8 cellular contexts compared by ENCODE assay signal in the genomic region with DNA sequence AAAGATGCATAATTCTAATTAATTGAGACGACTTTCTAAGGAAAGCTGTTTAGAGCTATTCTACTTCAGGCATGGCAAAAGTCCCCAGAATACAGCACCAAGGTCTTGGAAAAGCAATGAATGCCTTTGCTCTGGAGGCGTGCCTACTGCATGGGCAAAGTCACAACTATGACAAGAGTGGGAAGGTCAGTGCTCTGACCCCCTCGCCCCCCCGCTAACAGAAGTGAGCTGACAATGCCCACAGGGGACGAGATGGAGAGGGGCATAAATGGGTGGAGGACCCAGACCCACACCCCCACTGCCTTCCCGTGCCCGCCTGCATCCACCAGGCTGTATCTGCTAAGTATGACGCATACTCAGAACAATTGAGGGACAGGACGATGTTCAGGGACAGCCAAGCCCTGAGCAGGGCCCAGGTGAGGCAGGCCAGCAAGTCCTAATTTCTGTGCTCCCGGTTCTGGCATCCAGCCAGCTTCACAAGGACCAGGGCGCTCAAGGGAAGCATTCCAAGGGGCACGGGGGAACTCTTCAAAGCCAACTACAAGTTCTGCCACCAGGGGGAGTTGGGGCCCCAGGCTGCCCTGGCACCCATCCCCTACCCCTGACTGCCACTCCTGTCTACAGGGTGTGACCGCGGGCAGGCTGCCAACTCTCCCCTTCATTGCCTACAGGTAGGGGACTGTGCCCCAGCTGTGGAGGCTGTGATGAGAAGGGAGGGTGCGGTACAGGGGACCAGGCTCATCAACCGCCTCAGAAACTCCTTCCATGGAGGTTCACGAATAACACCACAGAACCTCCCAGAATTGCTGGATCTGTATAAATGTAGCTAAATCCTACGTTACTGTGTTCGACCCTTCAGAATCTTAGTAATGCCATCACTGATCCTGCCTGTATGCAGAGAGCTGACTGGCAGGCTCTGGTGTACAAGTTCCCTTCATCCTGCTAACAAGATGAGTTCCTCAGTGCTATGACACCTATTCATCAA. TPM values are rescaled to one million over a fixed set of nuclear protein-coding genes. Genes with fewer than 3 reads are reported as not detected.
DNase-seq lines count a peak whose midpoint lies in the region; ATAC-seq, FAIRE-seq and TF ChIP-seq lines count a peak whose summit lies in the region.

No MANE protein-coding gene starts in this region.

- peak; percentile 28 for DNase-seq in NK-92 treated with Interleukin-12 subunit alpha and Interleukin-12 subunit beta, amount 100 ng/mL, for 24 hours (lab: John Stamatoyannopoulos, UW)
- DNase-seq in NK-92 (lab: John Stamatoyannopoulos, UW; ENCODE audit: unreplicated experiment) (no peak), NCI-H2081 treated with DMSO at 0.1 percent for 48 hours (lab: John Stamatoyannopoulos, UW) (peak; percentile 19), T47D (ENCODE audit: low read depth in 1 of 2, low spot score in 1 of 2) (peak; percentile 55 to 74), HepG2 (ENCODE audit: low spot score) (peak; percentile 48), vagina (ENCODE audit: extremely low spot score in 2 of 2) (no peak)
- peak; percentile 30 to 32 for DNase-seq in stimulated activated CD8-positive, alpha-beta memory T cell treated with anti-CD3 and anti-CD28 coated beads, Interleukin-15, amount 100 ng/mL, for 48 hours (ENCODE audit: low read depth in 2 of 2)

- TF ChIP-seq CTCF in VCaP (conservative IDR thresholded peaks at IDR 0.05) = peak; percentile 75
- TF ChIP-seq CTCF in HepG2 (CRISPR knock-in tag; IDR thresholded peaks at IDR 0.05) = peak; percentile 83
- peak in 1 of 3 experiments; percentile 39 for TF ChIP-seq CTCF in vagina (IDR thresholded peaks at IDR 0.05)

- TF ChIP-seq RAD21 in HepG2 (CRISPR knock-in tag; IDR thresholded peaks at IDR 0.05) = peak; percentile 77

- H3K4me2 ChIP-seq in HepG2 (ENCODE audit: low read depth, low read length) = no peak overlapping the region

- H3K27me3 ChIP-seq in HepG2 (ENCODE audit: control insufficient read depth in 1 of 2, insufficient read depth in 2 of 2, low read length in 2 of 2) (no peaks in the 10 kb centered on the region), vagina (no peaks in the 10 kb centered on the region)

- 0 out of 2 replicates have a peak, but pooled peaks cover 4% of the 10 kb centered on the region for H4K20me1 ChIP-seq in HepG2 (ENCODE audit: insufficient read depth, low read length)

- H2AFZ ChIP-seq in HepG2 (ENCODE audit: low read length) = no peak overlapping the region

- in situ Hi-C loops in T47D (cut with HindIII; ENCODE audit: low pct_unique_long_range_greater_than_20kb, low sequenced_read_pairs) = no loop called here
- in situ Hi-C loops in HepG2 (cut with HindIII; ENCODE audit: extremely low pct_ligation_motif_present, low pct_unique_long_range_greater_than_20kb) = no loop called here

- H3K27ac ChIP-seq in VCaP (no peak overlapping the region), HepG2 (ENCODE audit: extremely low read length, insufficient read depth, low read length) (no peak overlapping the region), vagina (no peak overlapping the region)

- intact Hi-C loops in HepG2 (cut with micrococcal nuclease; ENCODE audit: unreplicated experiment) = loop anchor here (5.0 kb wide), 1 partner anchor 245 kb away; no protein-coding TSS in a partner anchor
- intact Hi-C loops in vagina (cut with DNase I) = no loop called here

- H3K4me1 ChIP-seq in HepG2 (ENCODE audit: insufficient read depth, low read length) (peaks cover 11% of the 10 kb centered on the region), vagina (peaks cover 3% of the 10 kb centered on the region)

- H3K79me2 ChIP-seq in HepG2 (ENCODE audit: insufficient read depth, low read length) = no peaks in the 10 kb centered on the region

- H3K4me3 ChIP-seq in HepG2 (replicated peaks in 1 of 3; ENCODE audit: insufficient read depth in 1 of 3, low read depth in 2 of 3, low read length in 3 of 3) = no peak overlapping the region
- no peak overlapping the region for H3K4me3 ChIP-seq in vagina

- no TSS peak for BruUV-seq in HepG2 (replicated peaks; lab: Mats Ljungman, UMichigan)

- TF ChIP-seq POLR2A in HepG2 (IDR thresholded peaks at IDR 0.05; ENCODE audit: insufficient read depth in 1 of 2, low read depth in 2 of 2, low read length in 2 of 2) (no peak), vagina (IDR thresholded peaks at IDR 0.05) (no peak)

- ATAC-seq in HepG2 = peak; percentile 88

- 89% methylated on average over 14 of the region's 19 CpGs for WGBS in HepG2 (ENCODE audit: low lambda C conversion rate)

- FAIRE-seq in HepG2 (lab: Jason Lieb, UNC) = peak; percentile 15

- POLR2A ChIA-PET in HepG2 (lab: Yijun Ruan, JAX) = no interaction called here

- no peak overlapping the region for H3K9ac ChIP-seq in HepG2 (ENCODE audit: insufficient read depth, low read depth, low read length)

- CTCF ChIA-PET in HepG2 (lab: Yijun Ruan, JAX; ENCODE audit: low intra/inter-chr PET ratio, low total read pairs) = interaction anchor here (2.4 kb wide), 1 partner anchor 63 kb away, joined by 17 read pairs; a partner anchor contains a TSS

- H3K36me3 ChIP-seq in HepG2 (replicated peaks in 1 of 2; ENCODE audit: control insufficient read depth in 1 of 2, insufficient read depth in 2 of 2, low read length in 2 of 2) (peaks cover 2 to 22% of the 10 kb centered on the region in 2 experiments; a peak in 4 of 5 replicates), vagina (peaks cover 0 to 27% of the 10 kb centered on the region in 2 donors)

- TF ChIP-seq EP300 in HepG2 (IDR thresholded peaks at IDR 0.05; ENCODE audit: low read depth in 2 of 2, low read length in 2 of 2) (no peak), HepG2 (CRISPR knock-in tag; IDR thresholded peaks at IDR 0.05; ENCODE audit: borderline replicate concordance) (no peak)

- H3K9me3 ChIP-seq in HepG2 (ENCODE audit: low read length) (no peaks in the 10 kb centered on the region), vagina (no peaks in the 10 kb centered on the region)

RNA-seq across cellular contexts. Expression of a gene that starts 20.8 kb away (rescaled TPM):
- total RNA-seq in HepG2 (2016; rRNA removed; fragmentation: Illumina TruSeq; extraction: Trizol) (5.2 and 6.5 TPM in 2 replicates), vagina (29.2 TPM)
- 11.5 and 11.7 TPM in 2 replicates for total RNA-seq in HepG2 (2016; cell fraction: cytosol; rRNA removed; fragmentation: Illumina TruSeq; extraction: Trizol; ENCODE audit: low read depth)
- total RNA-seq in HepG2 (2016; cell fraction: insoluble cytoplasmic fraction; rRNA removed; fragmentation: Illumina TruSeq; extraction: Trizol) = 5.9 and 6.4 TPM in 2 replicates
- 10.1 and 10.8 TPM in 2 replicates for total RNA-seq in HepG2 (2016; cell fraction: membrane; rRNA removed; fragmentation: Illumina TruSeq; extraction: Trizol)
- total RNA-seq in HepG2 (2016; cell fraction: nucleus; rRNA removed; fragmentation: Illumina TruSeq; extraction: Trizol) = 8.0 and 8.3 TPM in 2 replicates
- polyA plus RNA-seq in HepG2 (2011; rRNA removed) = 7.9 and 9.9 TPM in 2 replicates
- 4.5 and 4.8 TPM in 2 replicates for polyA plus RNA-seq in HepG2 (2011; cell fraction: cytosol; rRNA removed)
- polyA plus RNA-seq in HepG2 (2011; cell fraction: nucleus; rRNA removed) = 39.7 and 53.9 TPM in 2 replicates
- polyA plus RNA-seq in HepG2 (2012) = 19.3 and 29.5 TPM in 2 replicates
- 17.8 and 18.7 TPM in 2 replicates for polyA plus RNA-seq in HepG2 (2016; cell fraction: cytosol; fragmentation: Illumina TruSeq; extraction: Trizol; ENCODE audit: low read depth)
- 16.6 and 24.0 TPM in 2 replicates for polyA plus RNA-seq in HepG2 (2016; cell fraction: insoluble cytoplasmic fraction; fragmentation: Illumina TruSeq; extraction: Trizol; ENCODE audit: low read depth)
- polyA plus RNA-seq in HepG2 (2016; cell fraction: membrane; fragmentation: Illumina TruSeq; extraction: Trizol; ENCODE audit: low read depth) = 26.9 and 32.5 TPM in 2 replicates
- 24.4 and 31.0 TPM in 2 replicates for polyA plus RNA-seq in HepG2 (2016; cell fraction: nucleus; fragmentation: Illumina TruSeq; extraction: Trizol; ENCODE audit: insufficient read depth, low read depth)
- 25.9 and 39.1 TPM in 2 replicates for polyA minus RNA-seq in HepG2 (2011; rRNA and poly(A)+ RNA removed; ENCODE audit: low replicate concordance)
- 9.3 and 11.2 TPM in 2 replicates for polyA minus RNA-seq in HepG2 (2011; cell fraction: cytosol; rRNA and poly(A)+ RNA removed)
- polyA minus RNA-seq in HepG2 (2011; cell fraction: nucleus; rRNA and poly(A)+ RNA removed) = 12.3 and 19.1 TPM in 2 replicates

RNA-seq across cellular contexts. Expression of a gene that starts 34.8 kb away (rescaled TPM):
- total RNA-seq in HepG2 (2016; rRNA removed; fragmentation: Illumina TruSeq; extraction: Trizol) = not detected in 2 replicates
- not detected in 2 replicates for total RNA-seq in HepG2 (2016; cell fraction: cytosol; rRNA removed; fragmentation: Illumina TruSeq; extraction: Trizol; ENCODE audit: low read depth)
- total RNA-seq in HepG2 (2016; cell fraction: insoluble cytoplasmic fraction; rRNA removed; fragmentation: Illumina TruSeq; extraction: Trizol) = not detected in 2 replicates
- not detected in 2 replicates for total RNA-seq in HepG2 (2016; cell fraction: membrane; rRNA removed; fragmentation: Illumina TruSeq; extraction: Trizol)
- not detected in 2 replicates for total RNA-seq in HepG2 (2016; cell fraction: nucleus; rRNA removed; fragmentation: Illumina TruSeq; extraction: Trizol)
- polyA plus RNA-seq in HepG2 (2011; rRNA removed) = 0.21 and 0.27 TPM in 2 replicates
- polyA plus RNA-seq in HepG2 (2011; cell fraction: cytosol; rRNA removed) = 0.11 and 0.31 TPM in 2 replicates
- 0.23 and 0.26 TPM in 2 replicates for polyA plus RNA-seq in HepG2 (2011; cell fraction: nucleus; rRNA removed)
- polyA plus RNA-seq in HepG2 (2012) = not detected in 2 replicates
- not detected in 2 replicates for polyA plus RNA-seq in HepG2 (2016; cell fraction: cytosol; fragmentation: Illumina TruSeq; extraction: Trizol; ENCODE audit: low read depth)
- not detected in 2 replicates for polyA plus RNA-seq in HepG2 (2016; cell fraction: insoluble cytoplasmic fraction; fragmentation: Illumina TruSeq; extraction: Trizol; ENCODE audit: low read depth)
- polyA plus RNA-seq in HepG2 (2016; cell fraction: membrane; fragmentation: Illumina TruSeq; extraction: Trizol; ENCODE audit: low read depth) = not detected in 2 replicates
- not detected in 2 replicates for polyA plus RNA-seq in HepG2 (2016; cell fraction: nucleus; fragmentation: Illumina TruSeq; extraction: Trizol; ENCODE audit: insufficient read depth, low read depth)
- 2.8 and 3.2 TPM in 2 replicates for polyA minus RNA-seq in HepG2 (2011; rRNA and poly(A)+ RNA removed; ENCODE audit: low replicate concordance)
- polyA minus RNA-seq in HepG2 (2011; cell fraction: cytosol; rRNA and poly(A)+ RNA removed) = not detected in 2 replicates
- polyA minus RNA-seq in HepG2 (2011; cell fraction: nucleus; rRNA and poly(A)+ RNA removed) = 1.0 TPM in 1 of 2 replicates, not detected in the other
- total RNA-seq in vagina = not detected

RNA-seq across cellular contexts. Expression of a gene that starts 39.6 kb away (rescaled TPM):
- 56.4 and 62.5 TPM in 2 replicates for total RNA-seq in HepG2 (2016; rRNA removed; fragmentation: Illumina TruSeq; extraction: Trizol)
- 46.3 and 53.1 TPM in 2 replicates for total RNA-seq in HepG2 (2016; cell fraction: cytosol; rRNA removed; fragmentation: Illumina TruSeq; extraction: Trizol; ENCODE audit: low read depth)
- total RNA-seq in HepG2 (2016; cell fraction: insoluble cytoplasmic fraction; rRNA removed; fragmentation: Illumina TruSeq; extraction: Trizol) = 55.9 and 64.7 TPM in 2 replicates
- total RNA-seq in HepG2 (2016; cell fraction: membrane; rRNA removed; fragmentation: Illumina TruSeq; extraction: Trizol) = 57.4 and 76.0 TPM in 2 replicates
- total RNA-seq in HepG2 (2016; cell fraction: nucleus; rRNA removed; fragmentation: Illumina TruSeq; extraction: Trizol) = 33.2 and 35.5 TPM in 2 replicates
- polyA plus RNA-seq in HepG2 (2011; rRNA removed) = 59.1 and 74.2 TPM in 2 replicates
- 62.1 and 108 TPM in 2 replicates for polyA plus RNA-seq in HepG2 (2011; cell fraction: cytosol; rRNA removed)
- 58.8 and 62.5 TPM in 2 replicates for polyA plus RNA-seq in HepG2 (2011; cell fraction: nucleus; rRNA removed)
- polyA plus RNA-seq in HepG2 (2012) = 30.3 and 43.2 TPM in 2 replicates
- 53.6 and 59.3 TPM in 2 replicates for polyA plus RNA-seq in HepG2 (2016; cell fraction: cytosol; fragmentation: Illumina TruSeq; extraction: Trizol; ENCODE audit: low read depth)
- polyA plus RNA-seq in HepG2 (2016; cell fraction: insoluble cytoplasmic fraction; fragmentation: Illumina TruSeq; extraction: Trizol; ENCODE audit: low read depth) = 53.6 and 58.3 TPM in 2 replicates
- 56.7 and 61.4 TPM in 2 replicates for polyA plus RNA-seq in HepG2 (2016; cell fraction: membrane; fragmentation: Illumina TruSeq; extraction: Trizol; ENCODE audit: low read depth)
- 53.3 and 60.6 TPM in 2 replicates for polyA plus RNA-seq in HepG2 (2016; cell fraction: nucleus; fragmentation: Illumina TruSeq; extraction: Trizol; ENCODE audit: insufficient read depth, low read depth)
- polyA minus RNA-seq in HepG2 (2011; rRNA and poly(A)+ RNA removed; ENCODE audit: low replicate concordance) = 22.4 and 34.8 TPM in 2 replicates
- polyA minus RNA-seq in HepG2 (2011; cell fraction: cytosol; rRNA and poly(A)+ RNA removed) = 27.0 and 35.2 TPM in 2 replicates
- polyA minus RNA-seq in HepG2 (2011; cell fraction: nucleus; rRNA and poly(A)+ RNA removed) = 5.8 and 10.3 TPM in 2 replicates
- 124 TPM for total RNA-seq in vagina

RNA-seq across cellular contexts. Expression of a gene that starts 45.2 kb away (rescaled TPM):
- total RNA-seq in HepG2 (2016; rRNA removed; fragmentation: Illumina TruSeq; extraction: Trizol) (1.8 and 5.4 TPM in 2 replicates), vagina (86.9 TPM)
- 0.81 and 1.8 TPM in 2 replicates for total RNA-seq in HepG2 (2016; cell fraction: cytosol; rRNA removed; fragmentation: Illumina TruSeq; extraction: Trizol; ENCODE audit: low read depth)
- 1.4 and 5.9 TPM in 2 replicates for total RNA-seq in HepG2 (2016; cell fraction: insoluble cytoplasmic fraction; rRNA removed; fragmentation: Illumina TruSeq; extraction: Trizol)
- 0.96 and 1.5 TPM in 2 replicates for total RNA-seq in HepG2 (2016; cell fraction: membrane; rRNA removed; fragmentation: Illumina TruSeq; extraction: Trizol)
- 6.4 and 8.4 TPM in 2 replicates for total RNA-seq in HepG2 (2016; cell fraction: nucleus; rRNA removed; fragmentation: Illumina TruSeq; extraction: Trizol)
- 26.9 and 28.1 TPM in 2 replicates for polyA plus RNA-seq in HepG2 (2011; rRNA removed)
- 8.5 and 9.9 TPM in 2 replicates for polyA plus RNA-seq in HepG2 (2011; cell fraction: cytosol; rRNA removed)
- polyA plus RNA-seq in HepG2 (2011; cell fraction: nucleus; rRNA removed) = 199 and 238 TPM in 2 replicates
- polyA plus RNA-seq in HepG2 (2012) = 4.3 and 9.2 TPM in 2 replicates
- polyA plus RNA-seq in HepG2 (2016; cell fraction: cytosol; fragmentation: Illumina TruSeq; extraction: Trizol; ENCODE audit: low read depth) = 0.72 and 0.88 TPM in 2 replicates
- polyA plus RNA-seq in HepG2 (2016; cell fraction: insoluble cytoplasmic fraction; fragmentation: Illumina TruSeq; extraction: Trizol; ENCODE audit: low read depth) = 1.7 and 2.1 TPM in 2 replicates
- polyA plus RNA-seq in HepG2 (2016; cell fraction: membrane; fragmentation: Illumina TruSeq; extraction: Trizol; ENCODE audit: low read depth) = 1.1 and 1.3 TPM in 2 replicates
- polyA plus RNA-seq in HepG2 (2016; cell fraction: nucleus; fragmentation: Illumina TruSeq; extraction: Trizol; ENCODE audit: insufficient read depth, low read depth) = 26.0 and 29.9 TPM in 2 replicates
- polyA minus RNA-seq in HepG2 (2011; rRNA and poly(A)+ RNA removed; ENCODE audit: low replicate concordance) = 10.2 and 17.2 TPM in 2 replicates
- polyA minus RNA-seq in HepG2 (2011; cell fraction: cytosol; rRNA and poly(A)+ RNA removed) = 4.0 and 4.5 TPM in 2 replicates
- polyA minus RNA-seq in HepG2 (2011; cell fraction: nucleus; rRNA and poly(A)+ RNA removed) = 18.3 and 18.5 TPM in 2 replicates

RNA-seq across cellular contexts. Expression of a gene that starts 48.1 kb away (rescaled TPM):
- not detected in 2 replicates for total RNA-seq in HepG2 (2016; rRNA removed; fragmentation: Illumina TruSeq; extraction: Trizol)
- total RNA-seq in HepG2 (2016; cell fraction: cytosol; rRNA removed; fragmentation: Illumina TruSeq; extraction: Trizol; ENCODE audit: low read depth) = not detected in 2 replicates
- not detected in 2 replicates for total RNA-seq in HepG2 (2016; cell fraction: insoluble cytoplasmic fraction; rRNA removed; fragmentation: Illumina TruSeq; extraction: Trizol)
- total RNA-seq in HepG2 (2016; cell fraction: membrane; rRNA removed; fragmentation: Illumina TruSeq; extraction: Trizol) = not detected in 2 replicates
- not detected in 2 replicates for total RNA-seq in HepG2 (2016; cell fraction: nucleus; rRNA removed; fragmentation: Illumina TruSeq; extraction: Trizol)
- polyA plus RNA-seq in HepG2 (2011; rRNA removed) = 0.69 TPM in 1 of 2 replicates, not detected in the other
- 0.27 and 0.33 TPM in 2 replicates for polyA plus RNA-seq in HepG2 (2011; cell fraction: cytosol; rRNA removed)
- polyA plus RNA-seq in HepG2 (2011; cell fraction: nucleus; rRNA removed) = 0.57 TPM in 1 of 2 replicates, not detected in the other
- polyA plus RNA-seq in HepG2 (2012) = 0.59 TPM in 1 of 2 replicates, not detected in the other
- polyA plus RNA-seq in HepG2 (2016; cell fraction: cytosol; fragmentation: Illumina TruSeq; extraction: Trizol; ENCODE audit: low read depth) = not detected in 2 replicates
- not detected in 2 replicates for polyA plus RNA-seq in HepG2 (2016; cell fraction: insoluble cytoplasmic fraction; fragmentation: Illumina TruSeq; extraction: Trizol; ENCODE audit: low read depth)
- polyA plus RNA-seq in HepG2 (2016; cell fraction: membrane; fragmentation: Illumina TruSeq; extraction: Trizol; ENCODE audit: low read depth) = not detected in 2 replicates
- polyA plus RNA-seq in HepG2 (2016; cell fraction: nucleus; fragmentation: Illumina TruSeq; extraction: Trizol; ENCODE audit: insufficient read depth, low read depth) = not detected in 2 replicates
- polyA minus RNA-seq in HepG2 (2011; rRNA and poly(A)+ RNA removed; ENCODE audit: low replicate concordance) = not detected in 2 replicates
- not detected in 2 replicates for polyA minus RNA-seq in HepG2 (2011; cell fraction: cytosol; rRNA and poly(A)+ RNA removed)
- polyA minus RNA-seq in HepG2 (2011; cell fraction: nucleus; rRNA and poly(A)+ RNA removed) = not detected in 2 replicates
- not detected for total RNA-seq in vagina

Comparison
In these comparisons a context has a peak if more than half of its experiments do, and no peak if none do; other contexts are left out.
1. DNase-seq: peak in NK-92 treated with Interleukin-12 subunit alpha and Interleukin-12 subunit beta, amount 100 ng/mL, for 24 hours (single experiment), NCI-H2081 treated with DMSO at 0.1 percent for 48 hours (single experiment), T47D (2 of 2), HepG2 (single experiment) and stimulated activated CD8-positive, alpha-beta memory T cell treated with anti-CD3 and anti-CD28 coated beads, Interleukin-15, amount 100 ng/mL, for 48 hours (2 of 2); none in NK-92 (single experiment) and vagina (0 of 2).